Comparison of ENCODE assay signal across 9 cellular contexts in genomic region chr14:69133206-69134125, GRCh38. TPM values are rescaled to one million over a fixed set of nuclear protein-coding genes. Genes with fewer than 3 reads are reported as not detected.
DNase-seq lines count a peak whose midpoint lies in the region; ATAC-seq and TF ChIP-seq lines count a peak whose summit lies in the region.
"Had no signal": no experiment of that assay in that cellular context is flagged by ENCODE, and none has a peak within 500 bp of the region (broad histone marks: within the 10 kb centered on the region; RNA-seq: fewer than 3 reads in every experiment).

No MANE protein-coding gene starts in this region.

- H3K4me3 Mint-ChIP-seq in HFFc6 = peak overlapping the region; percentile 87

- H3K27me3 Mint-ChIP-seq in HFFc6 (ENCODE audit: insufficient read depth) = no peaks in the 10 kb centered on the region

- H3K27ac Mint-ChIP-seq in HFFc6 = peak overlapping the region; percentile 87
- peak overlapping the region; percentile 75 to 96 for H3K27ac Mint-ChIP-seq in activated naive CD4-positive, alpha-beta T cell treated with anti-CD3 and anti-CD28 coated beads, Interleukin-2, amount 50 U/mL, for 72 hours

- peak; percentile 23 for DNase-seq in AG08396 (ENCODE audit: low spot score)
- DNase-seq in HFFc6 = peak; percentile 69
- DNase-seq in activated naive CD4-positive, alpha-beta T cell treated with anti-CD3 and anti-CD28 coated beads, Interleukin-2, amount 50 U/mL, for 72 hours (ENCODE audit: low spot score in 2 of 2) = no peak
- peak; percentile 34 for DNase-seq in kidney glomerular epithelial cell (lab: John Stamatoyannopoulos, UW)
- DNase-seq in activated gamma-delta T cell (lab: John Stamatoyannopoulos, UW) = no peak
- no peak for DNase-seq in amygdala (lab: John Stamatoyannopoulos, UW)
- no peak for DNase-seq in SHP77 treated with DMSO at 0.1 percent for 48 hours (lab: John Stamatoyannopoulos, UW)
- DNase-seq: NCI-H748 treated with DMSO at 0.1 percent for 48 hours had no signal

- no peaks in the 10 kb centered on the region for H3K36me3 Mint-ChIP-seq in HFFc6 (ENCODE audit: low read depth)
- no peaks in the 10 kb centered on the region for H3K36me3 Mint-ChIP-seq in activated naive CD4-positive, alpha-beta T cell treated with anti-CD3 and anti-CD28 coated beads, Interleukin-2, amount 50 U/mL, for 72 hours

- no peaks in the 10 kb centered on the region for H3K9me3 Mint-ChIP-seq in HFFc6
- no peaks in the 10 kb centered on the region for H3K9me3 Mint-ChIP-seq in activated naive CD4-positive, alpha-beta T cell treated with anti-CD3 and anti-CD28 coated beads, Interleukin-2, amount 50 U/mL, for 72 hours

- TF ChIP-seq CTCF in HFFc6 (IDR thresholded peaks at IDR 0.05) = no peak

- ATAC-seq in activated naive CD4-positive, alpha-beta T cell treated with anti-CD3 and anti-CD28 coated beads, Interleukin-2, amount 50 U/mL, for 72 hours = peak; percentile 61 to 77
- no peak for ATAC-seq in HG03342 (IDR thresholded peaks at IDR 0.05; ENCODE audit: unreplicated experiment)

- H3K4me1 Mint-ChIP-seq in HFFc6 (ENCODE audit: low read depth) = peaks cover 70% of the 10 kb centered on the region

RNA-seq across cellular contexts. Expression of gene DCAF5, which starts 19.5 kb away (rescaled TPM):
- total RNA-seq in HFFc6 (2021; fragmentation: NEBNext Ultra II Directional; extraction: Animal tissue kit (Norgen Biotek cat#: 25700)) = 10 to 100 TPM; 23.4 to 34.7 (median 27.0) TPM
- 10 to 100 TPM; 37.2 to 41.5 TPM for total RNA-seq in activated naive CD4-positive, alpha-beta T cell treated with anti-CD3 and anti-CD28 coated beads, Interleukin-2, amount 50 U/mL, for 72 hours

RNA-seq across cellular contexts. Expression of gene EXD2, which starts 57.8 kb away (rescaled TPM):
- total RNA-seq in HFFc6 (2021; fragmentation: NEBNext Ultra II Directional; extraction: Animal tissue kit (Norgen Biotek cat#: 25700)) = 10 to 100 TPM; 13.8 to 19.2 (median 15.2) TPM
- 10 to 100 TPM in 1 of 2 donors, 1 to 10 TPM in 1; 7.1 to 13.5 TPM for total RNA-seq in activated naive CD4-positive, alpha-beta T cell treated with anti-CD3 and anti-CD28 coated beads, Interleukin-2, amount 50 U/mL, for 72 hours

Comparison
In these comparisons a context has a peak if more than half of its experiments do, and no peak if none do; other contexts are left out.
1. DNase-seq: peak in AG08396 (single experiment), HFFc6 (single experiment) and kidney glomerular epithelial cell (single experiment); none in activated naive CD4-positive, alpha-beta T cell treated with anti-CD3 and anti-CD28 coated beads, Interleukin-2, amount 50 U/mL, for 72 hours (0 of 2), activated gamma-delta T cell (single experiment), amygdala (0 of 56) and SHP77 treated with DMSO at 0.1 percent for 48 hours (single experiment).